Comparison of ENCODE assay signal across 19 cellular contexts in the genomic region with DNA sequence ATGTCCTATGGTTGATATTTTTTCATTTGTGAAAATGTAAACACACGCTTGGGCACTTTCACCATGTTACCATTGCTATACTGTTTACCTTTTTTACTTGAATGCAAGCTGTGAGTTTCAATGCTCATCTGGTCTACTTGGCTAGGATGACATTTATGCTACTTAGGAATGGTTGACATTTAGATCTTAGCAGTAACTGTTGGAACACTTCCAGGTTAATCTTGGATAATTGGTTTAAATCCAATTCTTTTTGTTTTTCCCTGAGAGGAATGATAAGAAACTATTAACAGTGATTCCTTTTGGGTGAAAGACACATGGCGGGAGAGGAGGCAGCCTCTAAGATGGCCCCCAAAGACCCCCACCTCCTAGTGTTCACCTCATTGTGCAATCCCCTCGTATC. TPM values are rescaled to one million over a fixed set of nuclear protein-coding genes. Genes with fewer than 3 reads are reported as not detected.
"Had no signal": no experiment of that assay in that cellular context is flagged by ENCODE, and none has a peak within 500 bp of the region (broad histone marks: within the 10 kb centered on the region; RNA-seq: fewer than 3 reads in every experiment).

No MANE protein-coding gene starts in this region.

- H3K27me3 Mint-ChIP-seq: progenitor cell of endocrine pancreas had no signal

- H3K4me1 Mint-ChIP-seq: naive B cell had no signal

- H3K27ac Mint-ChIP-seq: activated naive CD8-positive, alpha-beta T cell; naive B cell; neural progenitor cell; progenitor cell of endocrine pancreas had no signal

- H3K4me3 Mint-ChIP-seq: activated naive CD8-positive, alpha-beta T cell; naive B cell; neural progenitor cell had no signal

- H3K27ac ChIP-seq: cardiac muscle cell, esophagus squamous epithelium, foreskin keratinocyte, hepatocyte, neural progenitor cell, tibial artery had no signal

- DNase-seq: activated CD4-positive, alpha-beta T cell treated with anti-CD3 and anti-CD28 coated beads, Interleukin-2, amount 50 U/mL, for 48 hours; amniotic stem cell; dermis blood vessel endothelial cell; effector memory CD4-positive, alpha-beta T cell; esophagus squamous epithelium; foreskin keratinocyte; mesenchymal stem cell; mucosa of descending colon; naive B cell; stimulated activated CD4-positive, alpha-beta T cell treated with anti-CD3 and anti-CD28 coated beads, Interleukin-12 subunit alpha, Interleukin-12 subunit beta, amount 100 ng/mL, for 4 hours; stimulated activated CD4-positive, alpha-beta T cell treated with anti-CD3 and anti-CD28 coated beads, Interleukin-1b, Interleukin-23, amount 100 ng/mL, for 48 hours; stimulated activated CD8-positive, alpha-beta memory T cell treated with anti-CD3 and anti-CD28 coated beads, Interleukin-4, amount 100 ng/mL, for 48 hours; stimulated activated naive CD4-positive, alpha-beta T cell; tibial artery had no signal

RNA-seq across cellular contexts. Expression of gene AMPH, which starts 51.4 kb away (rescaled TPM):
- total RNA-seq: dermis blood vessel endothelial cell, foreskin keratinocyte had no signal
